8 cellular contexts compared by ENCODE assay signal in genomic region chr6:25138697-25139051, GRCh38.
DNase-seq lines count a peak whose midpoint lies in the region; ATAC-seq and TF ChIP-seq lines count a peak whose summit lies in the region.

No MANE protein-coding gene starts in this region.

- 21 to 30% methylated on average over 2 of the region's 2 CpGs for WGBS in heart right ventricle, 2 donors

- peak overlapping the region; percentile 73 to 93 (median 88) for H3K27ac ChIP-seq in heart right ventricle
- peak overlapping the region; percentile 96 for H3K27ac ChIP-seq in subcutaneous abdominal adipose tissue (ENCODE audit: low read depth, low read length)

- H3K4me1 ChIP-seq in heart right ventricle (peaks cover 0 to 32% (median 18%) of the 10 kb centered on the region in 9 donors), subcutaneous abdominal adipose tissue (ENCODE audit: control insufficient read depth in 5 of 5, insufficient read depth in 5 of 5, low read length in 5 of 5) (peaks cover 2 to 32% (median 27%) of the 10 kb centered on the region in 5 donors)

- H3K9me3 ChIP-seq in heart right ventricle: peaks cover 0 to 15% (median 0%) of the 10 kb centered on the region in 11 donors
- H3K9me3 ChIP-seq in subcutaneous abdominal adipose tissue (ENCODE audit: control insufficient read depth in 5 of 5, low read length in 5 of 5): no peaks in the 10 kb centered on the region

- intact Hi-C loops in heart right ventricle (cut with DNase I): loop anchor here in 6 of 10 donors (5.0 to 10.0 kb wide), 4 partner anchors 39 to 56 kb away; no protein-coding TSS in a partner anchor

- ATAC-seq in GM21723 (IDR thresholded peaks at IDR 0.05; ENCODE audit: unreplicated experiment): peak; percentile 10
- ATAC-seq in heart right ventricle: peak in 2 of 8 donors; percentile 3 to 25

- no peak for TF ChIP-seq CTCF in WI38 (IDR thresholded peaks at IDR 0.05; ENCODE audit: low read depth, low read length)
- no peak for TF ChIP-seq CTCF in heart right ventricle (IDR thresholded peaks at IDR 0.05)

- H3K9ac ChIP-seq in subcutaneous abdominal adipose tissue (ENCODE audit: low read length in 5 of 5): peak overlapping the region; percentile 53 to 95 (median 74)

- H3K36me3 ChIP-seq in heart right ventricle: peaks cover 0 to 29% (median 0%) of the 10 kb centered on the region in 9 donors
- H3K36me3 ChIP-seq in subcutaneous abdominal adipose tissue (ENCODE audit: control insufficient read depth in 5 of 5, insufficient read depth in 5 of 5, low read length in 5 of 5): no peaks in the 10 kb centered on the region

- DNase-seq in AG20443 (ENCODE audit: low spot score): peak; percentile 26
- no peak for DNase-seq in heart right ventricle
- DNase-seq in stimulated activated CD4-positive, alpha-beta T cell treated with anti-CD3 and anti-CD28 coated beads, Interleukin-12 subunit alpha, Interleukin-12 subunit beta, amount 100 ng/mL, for 4 hours: no peak
- DNase-seq in iPS-NIHi11 (ENCODE audit: low spot score): no peak
- DNase-seq in activated CD8-positive, alpha-beta memory T cell treated with anti-CD3 and anti-CD28 coated beads, Interleukin-2, amount 50 U/mL, for 48 hours: no peak

- H3K27me3 ChIP-seq in heart right ventricle (no peaks in the 10 kb centered on the region), subcutaneous abdominal adipose tissue (ENCODE audit: control insufficient read depth in 5 of 5, insufficient read depth in 4 of 5, low read length in 5 of 5) (no peaks in the 10 kb centered on the region)

- H3K4me3 ChIP-seq in WI38 (ENCODE audit: low read depth, low read length) (peak overlapping the region; percentile 59), heart right ventricle (peak overlapping the region in 9 of 10 donors; percentile 31 to 57 (median 49)), subcutaneous abdominal adipose tissue (ENCODE audit: low read depth in 1 of 5, low read length in 5 of 5) (peak overlapping the region; percentile 54 to 85 (median 75))
